ENCODE assay signal across 14 cellular contexts in the genomic region with DNA sequence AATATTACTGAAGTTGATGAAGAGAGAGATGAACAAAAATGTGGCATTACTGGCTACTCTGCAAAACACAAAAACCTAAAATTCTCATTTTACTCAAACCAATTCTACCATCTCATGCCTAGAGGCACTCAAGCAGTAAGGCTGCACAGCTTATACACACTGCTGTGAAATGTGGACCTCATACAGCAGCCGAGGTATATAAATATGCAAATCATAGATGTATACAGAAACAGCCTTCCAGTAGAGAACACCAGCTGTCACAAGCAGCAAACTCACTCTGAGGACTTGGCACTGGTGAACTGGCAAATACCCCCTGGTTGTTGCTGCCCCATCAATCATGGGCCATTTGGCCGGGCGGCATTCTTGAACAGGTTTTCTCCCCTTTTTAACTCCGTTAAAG.
DNase-seq lines count a peak whose midpoint lies in the region; ATAC-seq and TF ChIP-seq lines count a peak whose summit lies in the region.
"Had no signal": no experiment of that assay in that cellular context is flagged by ENCODE, and none has a peak within 500 bp of the region (broad histone marks: within the 10 kb centered on the region; RNA-seq: fewer than 3 reads in every experiment).

No MANE protein-coding gene starts in this region.

- H3K27ac ChIP-seq in colonic mucosa (no peak overlapping the region), left ventricle myocardium inferior (replicated peaks) (no peak overlapping the region)
- H3K27ac ChIP-seq: hepatocyte, lower lobe of right lung had no signal

- no peak overlapping the region for H3K4me3 ChIP-seq in colonic mucosa
- H3K4me3 ChIP-seq in left ventricle myocardium inferior: no peak overlapping the region
- no peak overlapping the region for H3K4me3 ChIP-seq in MG63
- H3K4me3 ChIP-seq: hepatocyte, lower lobe of right lung had no signal

- H3K4me1 ChIP-seq in colonic mucosa (no peaks in the 10 kb centered on the region), left ventricle myocardium inferior (no peaks in the 10 kb centered on the region)
- H3K4me1 ChIP-seq: lower lobe of right lung had no signal

- DNase-seq in NCI-H446 treated with DMSO at 0.1 percent for 48 hours (lab: John Stamatoyannopoulos, UW): peak; percentile 98
- no peak for DNase-seq in colonic mucosa
- no peak for DNase-seq in left ventricle myocardium inferior
- no peak for DNase-seq in MG63
- DNase-seq in NCI-H1436 (lab: John Stamatoyannopoulos, UW): no peak
- DNase-seq: activated T-cell treated with anti-CD3 and anti-CD28 coated beads, Interleukin-2, amount 50 U/mL, for 48 hours; DMS79 treated with DMSO at 0.1 percent for 48 hours; lower lobe of right lung; MM.1S had no signal

- H3K9ac ChIP-seq in colonic mucosa (ENCODE audit: low read depth in 2 of 2, low read length in 2 of 2): no peak overlapping the region

- TF ChIP-seq CTCF in colonic mucosa (IDR thresholded peaks at IDR 0.05) (no peak), left ventricle myocardium inferior (IDR thresholded peaks at IDR 0.05; ENCODE audit: borderline replicate concordance) (no peak)

- ATAC-seq in GM18508 (IDR thresholded peaks at IDR 0.05; ENCODE audit: insufficient read depth, unreplicated experiment) (peak; percentile 78), GM21515 (IDR thresholded peaks at IDR 0.05; ENCODE audit: unreplicated experiment) (peak; percentile 82), HG03039 (IDR thresholded peaks at IDR 0.05; ENCODE audit: unreplicated experiment) (peak; percentile 98)
- ATAC-seq: lower lobe of right lung, WTC11 had no signal

- H3K36me3 ChIP-seq in colonic mucosa: no peaks in the 10 kb centered on the region
- no peaks in the 10 kb centered on the region for H3K36me3 ChIP-seq in left ventricle myocardium inferior
- no peaks in the 10 kb centered on the region for H3K36me3 ChIP-seq in MG63
- H3K36me3 ChIP-seq: lower lobe of right lung had no signal

- H3K27me3 ChIP-seq in colonic mucosa (no peaks in the 10 kb centered on the region), left ventricle myocardium inferior (ENCODE audit: low read depth) (no peaks in the 10 kb centered on the region), MG63 (no peaks in the 10 kb centered on the region)
- H3K27me3 ChIP-seq: hepatocyte had no signal

- H3K9me3 ChIP-seq in colonic mucosa (no peaks in the 10 kb centered on the region), left ventricle myocardium inferior (replicated peaks) (no peaks in the 10 kb centered on the region), MG63 (no peaks in the 10 kb centered on the region)
- H3K9me3 ChIP-seq: lower lobe of right lung had no signal

- intact Hi-C loops in colonic mucosa (cut with DNase I): no loop called here
- intact Hi-C loops in left ventricle myocardium inferior (cut with micrococcal nuclease): no loop called here
